Comparison of ENCODE assay signal across 8 cellular contexts in genomic region chr17:73192894-73193701, GRCh38. TPM values are rescaled to one million over a fixed set of nuclear protein-coding genes. Genes with fewer than 3 reads are reported as not detected.
DNase-seq lines count a peak whose midpoint lies in the region; ATAC-seq and TF ChIP-seq lines count a peak whose summit lies in the region.

Gene COG1 (plus strand): TSS chr17:73193055. CDS start chr17:73193070, 15 bp downstream.

- peak; percentile 52 for ATAC-seq in HG03457 (IDR thresholded peaks at IDR 0.05; ENCODE audit: unreplicated experiment)

- 0 to 1% methylated on average over 16 to 23 of the region's 84 CpGs for WGBS in lower leg skin, 2 donors

- H3K4me3 ChIP-seq in BE2C (ENCODE audit: low read depth, low read length), result peak within 1 kb of the TSS; percentile 87
- H3K4me3 ChIP-seq in lower leg skin (ENCODE audit: low read depth, poor library complexity, severe bottlenecking), result peak within 1 kb of the TSS; percentile 47

- no peaks in the 10 kb centered on the region for H3K27me3 ChIP-seq in BE2C

- H3K4me1 ChIP-seq in BE2C, result peaks cover 6% of the 10 kb centered on the region; the same call in 1 of the 2 replicates

- TF ChIP-seq POLR2A in lower leg skin (IDR thresholded peaks at IDR 0.05), result no peak

- no peak for TF ChIP-seq CTCF in BE2C (IDR thresholded peaks at IDR 0.05; ENCODE audit: low read depth, low read length)
- TF ChIP-seq CTCF in lower leg skin (IDR thresholded peaks at IDR 0.05), result no peak

- intact Hi-C loops in lower leg skin (cut with DNase I; ENCODE audit: low total_unique reads), result no loop called here

- no peaks in the 10 kb centered on the region for H3K9me3 ChIP-seq in BE2C

- DNase-seq in BE2C (peak; percentile 86), GM19240 (ENCODE audit: insufficient read length, low spot score) (peak; percentile 84), NCI-H748 treated with DMSO at 0.1 percent for 48 hours (lab: John Stamatoyannopoulos, UW) (peak; percentile 59), dermis microvascular lymphatic vessel endothelial cell (ENCODE audit: low read depth in 2 of 2) (peak; percentile 67 to 91), lower leg skin (ENCODE audit: low spot score in 2 of 2) (peak; percentile 63 to 96)
- DNase-seq in activated CD4-positive, alpha-beta T cell treated with anti-CD3 and anti-CD28 coated beads, Interleukin-2, amount 50 U/mL, for 48 hours, result peak; percentile 79 to 83
- DNase-seq in stimulated activated CD4-positive, alpha-beta T cell treated with anti-CD3 and anti-CD28 coated beads, Interleukin-4, amount 100 ng/mL, for 24 hours, result peak; percentile 85

- peaks cover 22% of the 10 kb centered on the region for H3K36me3 ChIP-seq in BE2C

RNA-seq across cellular contexts. Expression of gene COG1, which starts in this region (rescaled TPM):
- 116 TPM for polyA plus RNA-seq in BE2C (2012; ENCODE audit: insufficient read depth, insufficient read length, low read depth)
- total RNA-seq in dermis microvascular lymphatic vessel endothelial cell, result 15.1 and 17.3 TPM in 2 replicates
- total RNA-seq in lower leg skin, result 10 to 100 TPM; 18.3 to 33.2 (median 23.9) TPM

Comparison
In these comparisons a context has a peak if more than half of its experiments do, and no peak if none do; other contexts are left out.
1. Peak in every context shown above with its lines: DNase-seq, ATAC-seq and H3K4me3 ChIP-seq.